Comparison of ENCODE assay signal across 11 cellular contexts in genomic region chr2:43343573-43344304, GRCh38.
DNase-seq lines count a peak whose midpoint lies in the region; ATAC-seq and TF ChIP-seq lines count a peak whose summit lies in the region.
"Had no signal": no experiment of that assay in that cellular context is flagged by ENCODE, and none has a peak within 500 bp of the region (broad histone marks: within the 10 kb centered on the region; RNA-seq: fewer than 3 reads in every experiment).

No MANE protein-coding gene starts in this region.

- H3K36me3 ChIP-seq in BJ (ENCODE audit: control insufficient read depth, insufficient read depth, low read length) = no peaks in the 10 kb centered on the region
- H3K36me3 ChIP-seq in psoas muscle (ENCODE audit: insufficient read depth in 1 of 2, low read depth in 1 of 2) = no peaks in the 10 kb centered on the region

- WGBS in psoas muscle, 3 donors = 20 to 28% (median 22%) methylated on average over 5 of the region's 5 CpGs

- peak overlapping the region; percentile 88 for H3K27ac ChIP-seq in psoas muscle

- POLR2A ChIA-PET in BJ (lab: Charles Lee) = no interaction called here

- peak in 3 of 4 donors; percentile 49 to 74 (median 61) for ATAC-seq in psoas muscle
- no peak for ATAC-seq in HG03196 (IDR thresholded peaks at IDR 0.05; ENCODE audit: unreplicated experiment)
- ATAC-seq: effector memory CD8-positive, alpha-beta T cell had no signal

- intact Hi-C loops in cardiac septum (cut with DNase I) = no loop called here
- intact Hi-C loops in psoas muscle (cut with DNase I) = loop anchor here (5.0 to 10.0 kb wide), 2 partner anchors 111 to 116 kb away; partner anchors contain the start of gene ZFP36L2 (in 1 of the 2)

- H3K27me3 ChIP-seq in BJ (ENCODE audit: control insufficient read depth, insufficient read depth, low read length) = no peaks in the 10 kb centered on the region
- no peaks in the 10 kb centered on the region for H3K27me3 ChIP-seq in psoas muscle (ENCODE audit: insufficient read depth in 3 of 3, low read length in 2 of 3)

- CTCF ChIA-PET in BJ (lab: Yijun Ruan, JAX) = interaction anchor here (1.0 kb wide), 1 partner anchor 114 kb away, joined by 3 read pairs; no protein-coding TSS in a partner anchor

- no peak for TF ChIP-seq CTCF in BJ (IDR thresholded peaks at IDR 0.05; ENCODE audit: insufficient read depth, low read depth, low read length)
- TF ChIP-seq CTCF in psoas muscle (IDR thresholded peaks at IDR 0.05) = no peak

- H3K9me3 ChIP-seq in psoas muscle = no peaks in the 10 kb centered on the region

- H3K4me1 ChIP-seq in psoas muscle = peaks cover 93% of the 10 kb centered on the region

- H3K4me3 ChIP-seq in BJ (ENCODE audit: low read depth, low read length) (no peak overlapping the region), psoas muscle (no peak overlapping the region)

- DNase-seq in BJ (ENCODE audit: low read depth) (peak; percentile 74), amniotic epithelial cell (ENCODE audit: low read depth) (peak; percentile 90), cardiac septum (ENCODE audit: low spot score) (peak; percentile 83), psoas muscle (peak; percentile 66 to 71), NOMO-1 treated with dmso at 0.1 percent for 144 hours (lab: John Stamatoyannopoulos, UW; ENCODE audit: unreplicated experiment) (no peak)
- no peak for DNase-seq in stimulated activated CD4-positive, alpha-beta T cell treated with anti-CD3 and anti-CD28 coated beads, Interleukin-4, amount 100 ng/mL, for 4 hours
- no peak for DNase-seq in stimulated activated CD4-positive, alpha-beta T cell treated with anti-CD3 and anti-CD28 coated beads, Interleukin-1b, Interleukin-23, amount 100 ng/mL, for 48 hours
- DNase-seq: activated CD4-positive, alpha-beta T cell treated with anti-CD3 and anti-CD28 coated beads for 1 hour; effector memory CD8-positive, alpha-beta T cell; stimulated activated CD4-positive, alpha-beta T cell treated with anti-CD3 and anti-CD28 coated beads, Interleukin-4, amount 100 ng/mL, for 24 hours had no signal

Comparison
In these comparisons a context has a peak if more than half of its experiments do, and no peak if none do; other contexts are left out.
1. DNase-seq: peak in BJ (single experiment), amniotic epithelial cell (single experiment), cardiac septum (single experiment) and psoas muscle (2 of 2); none in stimulated activated CD4-positive, alpha-beta T cell treated with anti-CD3 and anti-CD28 coated beads, Interleukin-4, amount 100 ng/mL, for 4 hours (0 of 2), NOMO-1 treated with dmso at 0.1 percent for 144 hours (single experiment) and stimulated activated CD4-positive, alpha-beta T cell treated with anti-CD3 and anti-CD28 coated beads, Interleukin-1b, Interleukin-23, amount 100 ng/mL, for 48 hours (single experiment).